ENCODE assay signal across 1 cellular context in genomic region chr17:32126325-32126724, GRCh38.
A peak's percentile ranks its signal among the peaks of the same experiment; 100 is the strongest.
TF ChIP-seq lines count a peak whose summit lies in the region.

No MANE protein-coding gene starts in this region.

TF ChIP-seq in HepG2, 621 proteins besides CTCF, POLR2A, EP300 and RAD21 (continued from another document):
- TF ChIP-seq, protein P1, sequence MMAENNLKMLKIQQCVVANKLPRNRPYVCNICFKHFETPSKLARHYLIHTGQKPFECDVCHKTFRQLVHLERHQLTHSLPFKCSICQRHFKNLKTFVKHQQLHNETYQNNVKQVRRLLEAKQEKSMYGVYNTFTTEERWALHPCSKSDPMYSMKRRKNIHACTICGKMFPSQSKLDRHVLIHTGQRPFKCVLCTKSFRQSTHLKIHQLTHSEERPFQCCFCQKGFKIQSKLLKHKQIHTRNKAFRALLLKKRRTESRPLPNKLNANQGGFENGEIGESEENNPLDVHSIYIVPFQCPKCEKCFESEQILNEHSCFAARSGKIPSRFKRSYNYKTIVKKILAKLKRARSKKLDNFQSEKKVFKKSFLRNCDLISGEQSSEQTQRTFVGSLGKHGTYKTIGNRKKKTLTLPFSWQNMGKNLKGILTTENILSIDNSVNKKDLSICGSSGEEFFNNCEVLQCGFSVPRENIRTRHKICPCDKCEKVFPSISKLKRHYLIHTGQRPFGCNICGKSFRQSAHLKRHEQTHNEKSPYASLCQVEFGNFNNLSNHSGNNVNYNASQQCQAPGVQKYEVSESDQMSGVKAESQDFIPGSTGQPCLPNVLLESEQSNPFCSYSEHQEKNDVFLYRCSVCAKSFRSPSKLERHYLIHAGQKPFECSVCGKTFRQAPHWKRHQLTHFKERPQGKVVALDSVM (CRISPR knock-in tag; IDR thresholded peaks at IDR 0.05), result peak; percentile 69; the same call in 1 of the 2 replicates
- 0 out of 2 replicates have a peak, but pooled peaks have one; percentile 24 for TF ChIP-seq RARA (CRISPR knock-in tag; IDR thresholded peaks at IDR 0.05)
- TF ChIP-seq ZNF121 (CRISPR knock-in tag; IDR thresholded peaks at IDR 0.05), result peak; percentile 32; the same call in 1 of the 2 replicates
- peak; percentile 43; the same call in 1 of the 2 replicates for TF ChIP-seq SIX4 (CRISPR knock-in tag; IDR thresholded peaks at IDR 0.05)
- TF ChIP-seq, protein P2, sequence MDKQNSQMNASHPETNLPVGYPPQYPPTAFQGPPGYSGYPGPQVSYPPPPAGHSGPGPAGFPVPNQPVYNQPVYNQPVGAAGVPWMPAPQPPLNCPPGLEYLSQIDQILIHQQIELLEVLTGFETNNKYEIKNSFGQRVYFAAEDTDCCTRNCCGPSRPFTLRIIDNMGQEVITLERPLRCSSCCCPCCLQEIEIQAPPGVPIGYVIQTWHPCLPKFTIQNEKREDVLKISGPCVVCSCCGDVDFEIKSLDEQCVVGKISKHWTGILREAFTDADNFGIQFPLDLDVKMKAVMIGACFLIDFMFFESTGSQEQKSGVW (CRISPR knock-in tag; IDR thresholded peaks at IDR 0.05; ENCODE audit: borderline replicate concordance), result no peak
- no peak for TF ChIP-seq HNF1A (IDR thresholded peaks at IDR 0.05; ENCODE audit: low read depth)
- TF ChIP-seq HNF1A (CRISPR knock-in tag; IDR thresholded peaks at IDR 0.05; ENCODE audit: borderline replicate concordance), result no peak
